8 cellular contexts compared by ENCODE assay signal in the genomic region with DNA sequence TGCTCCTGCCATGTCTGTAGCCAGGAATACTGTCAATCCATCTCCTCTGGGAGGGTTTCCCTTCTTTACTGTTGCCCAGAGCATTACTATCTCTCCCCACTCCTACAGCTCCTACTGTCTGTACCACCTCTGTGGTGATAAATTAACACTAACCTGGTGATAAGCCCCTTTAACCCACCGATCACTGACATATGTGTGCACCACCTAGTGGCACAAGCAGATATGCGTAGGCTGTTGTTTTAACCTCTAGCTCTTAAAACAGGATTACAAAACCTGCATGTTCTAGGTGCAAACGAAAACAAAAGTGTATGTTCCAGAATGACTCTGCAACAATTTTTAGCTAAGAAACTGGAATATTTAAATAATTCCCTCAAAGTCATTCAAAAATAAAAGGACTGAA.
A peak's percentile ranks its signal among the peaks of the same experiment; 100 is the strongest.
DNase-seq lines count a peak whose midpoint lies in the region; ATAC-seq and TF ChIP-seq lines count a peak whose summit lies in the region.

No MANE protein-coding gene starts in this region.

- H3K9me3 Mint-ChIP-seq in CD14-positive monocyte: peaks cover 0 to 2% (median 0%) of the 10 kb centered on the region in 7 donors

- H3K27ac Mint-ChIP-seq in CD14-positive monocyte: no peak overlapping the region

- TF ChIP-seq CTCF in CD14-positive monocyte (IDR thresholded peaks at IDR 0.05) (peak; percentile 24), fibroblast of villous mesenchyme (IDR thresholded peaks at IDR 0.05; ENCODE audit: insufficient read depth, low read depth, low read length) (peak; percentile 17)

- ATAC-seq in GM19324 (IDR thresholded peaks at IDR 0.05; ENCODE audit: low FRiP score, unreplicated experiment): peak; percentile 41
- no peak for ATAC-seq in HG03139 (IDR thresholded peaks at IDR 0.05; ENCODE audit: unreplicated experiment)
- no peak for ATAC-seq in HG03280 (IDR thresholded peaks at IDR 0.05; ENCODE audit: unreplicated experiment)

- no peak overlapping the region for H3K4me3 Mint-ChIP-seq in CD14-positive monocyte

- intact Hi-C loops in CD14-positive monocyte (cut with micrococcal nuclease): no loop called here

- no peak overlapping the region for H3K4me3 ChIP-seq in fibroblast of villous mesenchyme (ENCODE audit: low read depth, low read length)

- H3K4me1 Mint-ChIP-seq in CD14-positive monocyte: no peaks in the 10 kb centered on the region

- peaks cover 0 to 1% (median 0%) of the 10 kb centered on the region in 3 donors for H3K27me3 Mint-ChIP-seq in CD14-positive monocyte (ENCODE audit: low read depth in 3 of 3)

- no peaks in the 10 kb centered on the region for H3K36me3 Mint-ChIP-seq in CD14-positive monocyte

- DNase-seq in CD14-positive monocyte (ENCODE audit: low spot score) (no peak), NCI-H1694 treated with DMSO at 0.1 percent for 48 hours (lab: John Stamatoyannopoulos, UW) (peak; percentile 38), fibroblast of villous mesenchyme (ENCODE audit: low read depth) (no peak), occipital lobe (lab: John Stamatoyannopoulos, UW) (no peak), SIG-M5 (lab: John Stamatoyannopoulos, UW) (no peak)
